In genomic region chr7:105691692-105692564, GRCh38 we compare ENCODE assay signal across 8 cellular contexts.
A peak's percentile ranks its signal among the peaks of the same experiment; 100 is the strongest.
DNase-seq lines count a peak whose midpoint lies in the region; ATAC-seq and TF ChIP-seq lines count a peak whose summit lies in the region.

No MANE protein-coding gene starts in this region.

- peak; percentile 57 for DNase-seq in HEK293T (ENCODE audit: extremely low spot score)
- peak; percentile 41 for DNase-seq in activated T-helper 9 cell treated with anti-CD3 and anti-CD28 coated beads, Interleukin-2, amount 50 U/mL, for 16 hours (ENCODE audit: low read depth)
- DNase-seq in foreskin keratinocyte = peak in 1 of 2 donors; percentile 28
- no peak for DNase-seq in SK-N-SH
- DNase-seq in GF-D8 (lab: John Stamatoyannopoulos, UW) = no peak

- H3F3A ChIP-seq in DOHH2 (ENCODE audit: control insufficient read depth, insufficient read depth) (peaks cover 10% of the 10 kb centered on the region; the same call in 1 of the 2 replicates), SK-N-SH (replicated peaks; ENCODE audit: insufficient read depth) (no peaks in the 10 kb centered on the region)

- H4K20me1 ChIP-seq in DOHH2 (ENCODE audit: control insufficient read depth, insufficient read depth, low read depth, low read length) (no peaks in the 10 kb centered on the region), OCI-LY3 (ENCODE audit: insufficient read depth, low read length) (no peaks in the 10 kb centered on the region), SK-N-SH (ENCODE audit: insufficient read depth) (no peaks in the 10 kb centered on the region)

- H3K4me3 ChIP-seq in DOHH2 (ENCODE audit: low read length) (peak overlapping the region; percentile 71), OCI-LY3 (ENCODE audit: low read length) (peak overlapping the region; percentile 77), parathyroid adenoma (ENCODE audit: low read depth, low read length) (peak overlapping the region; percentile 56), SK-N-SH (ENCODE audit: low read depth in 2 of 2, low read length in 1 of 2) (no peak overlapping the region)

- no peak for TF ChIP-seq RAD21 in SK-N-SH (IDR thresholded peaks at IDR 0.05; ENCODE audit: low read length)

- CTCF ChIA-PET in HEK293T (lab: Yijun Ruan, JAX) (no interaction called here), SK-N-SH (lab: Yijun Ruan, JAX) (interaction anchor here (0.9 kb wide), 1 partner anchor 351 kb away, joined by 3 read pairs; no protein-coding TSS in a partner anchor)

- H3K27me3 ChIP-seq in DOHH2 (ENCODE audit: control insufficient read depth, low read length) = peaks cover 9% of the 10 kb centered on the region; the same call in 1 of the 2 replicates
- H3K27me3 ChIP-seq in OCI-LY3 (ENCODE audit: low read depth, low read length) = peaks cover 11% of the 10 kb centered on the region
- H3K27me3 ChIP-seq in foreskin keratinocyte = no peaks in the 10 kb centered on the region
- H3K27me3 ChIP-seq in parathyroid adenoma (ENCODE audit: control insufficient read depth, insufficient read depth, low read length) = no peaks in the 10 kb centered on the region
- no peaks in the 10 kb centered on the region for H3K27me3 ChIP-seq in SK-N-SH (ENCODE audit: insufficient read depth)

- H3K79me2 ChIP-seq in DOHH2 (ENCODE audit: control insufficient read depth, low read length) (no peaks in the 10 kb centered on the region), OCI-LY3 (ENCODE audit: low read length) (no peaks in the 10 kb centered on the region), parathyroid adenoma (no peaks in the 10 kb centered on the region), SK-N-SH (ENCODE audit: insufficient read depth) (no peaks in the 10 kb centered on the region)

- POLR2A ChIA-PET in HEK293T (lab: Yijun Ruan, JAX) = interaction anchor here (0.8 kb wide), 1 partner anchor 9 kb away, joined by 3 read pairs; no protein-coding TSS in a partner anchor
- POLR2A ChIA-PET in SK-N-SH (lab: Yijun Ruan, JAX) = no interaction called here

- no peaks in the 10 kb centered on the region for H3K9me3 ChIP-seq in DOHH2 (ENCODE audit: control insufficient read depth, insufficient read depth, low read length)
- H3K9me3 ChIP-seq in OCI-LY3 (ENCODE audit: insufficient read depth, low read length) = no peaks in the 10 kb centered on the region
- H3K9me3 ChIP-seq in parathyroid adenoma (ENCODE audit: control insufficient read depth, low read length) = no peaks in the 10 kb centered on the region
- no peaks in the 10 kb centered on the region for H3K9me3 ChIP-seq in SK-N-SH

- H3K36me3 ChIP-seq in DOHH2 (ENCODE audit: control insufficient read depth, low read length) = no peaks in the 10 kb centered on the region
- H3K36me3 ChIP-seq in OCI-LY3 (replicated peaks; ENCODE audit: low read depth, low read length) = no peaks in the 10 kb centered on the region
- H3K36me3 ChIP-seq in parathyroid adenoma (ENCODE audit: control insufficient read depth, insufficient read depth, low read length) = no peaks in the 10 kb centered on the region
- H3K36me3 ChIP-seq in SK-N-SH (replicated peaks in 1 of 2; ENCODE audit: control insufficient read depth in 1 of 2, insufficient read depth in 2 of 2, low read length in 1 of 2) = no peaks in the 10 kb centered on the region

- H3K9me2 ChIP-seq in DOHH2 (replicated peaks; ENCODE audit: control insufficient read depth, low read length) (no peaks in the 10 kb centered on the region), SK-N-SH (no peaks in the 10 kb centered on the region)

- 82% methylated on average over 21 of the region's 21 CpGs for WGBS in SK-N-SH (ENCODE audit: low lambda C conversion rate)

- no peak for TF ChIP-seq EP300 in SK-N-SH (IDR thresholded peaks at IDR 0.05; ENCODE audit: borderline replicate concordance in 1 of 2, low read depth in 1 of 2, low read length in 1 of 2)

- peak; percentile 62 for ATAC-seq in foreskin keratinocyte

- H3K4me1 ChIP-seq in DOHH2 (ENCODE audit: control insufficient read depth, low read length) = peaks cover 28% of the 10 kb centered on the region
- H3K4me1 ChIP-seq in OCI-LY3 (ENCODE audit: low read length) = peaks cover 22% of the 10 kb centered on the region
- no peaks in the 10 kb centered on the region for H3K4me1 ChIP-seq in foreskin keratinocyte
- peaks cover 7% of the 10 kb centered on the region for H3K4me1 ChIP-seq in parathyroid adenoma
- H3K4me1 ChIP-seq in SK-N-SH (ENCODE audit: control insufficient read depth in 1 of 2, insufficient read depth in 2 of 2, low read depth in 1 of 2, low read length in 1 of 2) = peaks cover 0 to 16% of the 10 kb centered on the region in 2 experiments; a peak in 1 of 4 replicates

- H2AFZ ChIP-seq in OCI-LY3 (ENCODE audit: low read depth, low read length) (peak overlapping the region; percentile 88), parathyroid adenoma (peak overlapping the region; percentile 74), SK-N-SH (ENCODE audit: low read depth) (no peak overlapping the region)

- no peak for TF ChIP-seq CTCF in DOHH2 (IDR thresholded peaks at IDR 0.05; ENCODE audit: low read depth, low read length, poor library complexity, severe bottlenecking)
- TF ChIP-seq CTCF in OCI-LY3 (IDR thresholded peaks at IDR 0.05; ENCODE audit: low read depth, low read length) = no peak
- no peak for TF ChIP-seq CTCF in foreskin keratinocyte (conservative IDR thresholded peaks at IDR 0.05)
- TF ChIP-seq CTCF in parathyroid adenoma (IDR thresholded peaks at IDR 0.05) = no peak
- TF ChIP-seq CTCF in SK-N-SH (IDR thresholded peaks at IDR 0.05) = no peak

- H3K27ac ChIP-seq in DOHH2 (ENCODE audit: low read depth, low read length) (peak overlapping the region; percentile 42), OCI-LY3 (ENCODE audit: low read length) (no peak overlapping the region), foreskin keratinocyte (no peak overlapping the region), parathyroid adenoma (peak overlapping the region; percentile 40), SK-N-SH (ENCODE audit: low read depth in 2 of 2, low read length in 1 of 2) (no peak overlapping the region)

- H3K4me2 ChIP-seq in DOHH2 (ENCODE audit: low read length) (peak overlapping the region; percentile 96), OCI-LY3 (ENCODE audit: low read length) (peak overlapping the region; percentile 85), parathyroid adenoma (ENCODE audit: low read length) (peak overlapping the region; percentile 73), SK-N-SH (no peak overlapping the region)

- peak overlapping the region; percentile 40; the same call in 1 of the 2 replicates for H3K9ac ChIP-seq in OCI-LY3 (ENCODE audit: low read length)
- no peak overlapping the region for H3K9ac ChIP-seq in parathyroid adenoma
- H3K9ac ChIP-seq in SK-N-SH = no peak overlapping the region

TF ChIP-seq in HEK293T, 16 proteins besides CTCF, POLR2A, EP300 and RAD21:
- TF ChIP-seq L3MBTL2 (conservative IDR thresholded peaks at IDR 0.05) (peak; percentile 75), NFRKB (IDR thresholded peaks at IDR 0.05) (no peak), ELF4 (IDR thresholded peaks at IDR 0.05) (no peak), ZNF384 (IDR thresholded peaks at IDR 0.05) (peak; percentile 83)

TF ChIP-seq in SK-N-SH, 30 proteins besides CTCF, POLR2A, EP300 and RAD21 (continues in another document):
- TF ChIP-seq PBX3 (IDR thresholded peaks at IDR 0.05) = no peak
- no peak for TF ChIP-seq FOSL2 (IDR thresholded peaks at IDR 0.05; ENCODE audit: borderline replicate concordance, low read depth)
- no peak for TF ChIP-seq RCOR1 (IDR thresholded peaks at IDR 0.05; ENCODE audit: low read length)
- no peak for TF ChIP-seq ELF1 (IDR thresholded peaks at IDR 0.05)
- TF ChIP-seq RFX5 (IDR thresholded peaks at IDR 0.05; ENCODE audit: low read length) = no peak
- TF ChIP-seq SMC3 (IDR thresholded peaks at IDR 0.05; ENCODE audit: low read depth, low read length) = no peak
- TF ChIP-seq NFIC (IDR thresholded peaks at IDR 0.05; ENCODE audit: borderline replicate concordance) = no peak
- no peak for TF ChIP-seq POLR2AphosphoS5 (IDR thresholded peaks at IDR 0.05; ENCODE audit: low read depth, low read length)
- TF ChIP-seq MAX (IDR thresholded peaks at IDR 0.05; ENCODE audit: low read depth) = no peak
- no peak for TF ChIP-seq USF1 (IDR thresholded peaks at IDR 0.05; ENCODE audit: borderline replicate concordance, low read depth)
- TF ChIP-seq MEF2A (IDR thresholded peaks at IDR 0.05; ENCODE audit: borderline replicate concordance, low read depth) = no peak
- TF ChIP-seq EZH2phosphoT487 (IDR thresholded peaks at IDR 0.05; ENCODE audit: borderline replicate concordance, low read depth) = no peak
- TF ChIP-seq USF2 (IDR thresholded peaks at IDR 0.05; ENCODE audit: borderline replicate concordance, low read depth, low read length) = no peak
- no peak for TF ChIP-seq MXI1 (IDR thresholded peaks at IDR 0.05; ENCODE audit: low read depth, low read length)

Comparison
In these comparisons a context has a peak if more than half of its experiments do, and no peak if none do; other contexts are left out.
1. H3K27ac ChIP-seq: peak in DOHH2 (single experiment) and parathyroid adenoma (single experiment); none in OCI-LY3 (single experiment), foreskin keratinocyte (single experiment) and SK-N-SH (0 of 2).
2. H3K4me3 ChIP-seq: peak in DOHH2 (single experiment), OCI-LY3 (single experiment) and parathyroid adenoma (single experiment); none in SK-N-SH (0 of 2).
3. DNase-seq: peak in HEK293T (single experiment) and activated T-helper 9 cell treated with anti-CD3 and anti-CD28 coated beads, Interleukin-2, amount 50 U/mL, for 16 hours (single experiment); none in SK-N-SH (single experiment) and GF-D8 (single experiment).